ENCODE assay signal across 12 cellular contexts in genomic region chr5:133341296-133341695, GRCh38.
"Had no signal": no experiment of that assay in that cellular context is flagged by ENCODE, and none has a peak within 500 bp of the region (broad histone marks: within the 10 kb centered on the region; RNA-seq: fewer than 3 reads in every experiment).

No MANE protein-coding gene starts in this region.

- H3K27me3 ChIP-seq: gastroesophageal sphincter, heart left ventricle, left lung, pancreas, right lobe of liver, transverse colon, vagina had no signal

- DNase-seq: caudate nucleus; heart left ventricle; left lung; pancreas; right lobe of liver; small intestine; stimulated activated CD4-positive, alpha-beta T cell treated with anti-CD3 and anti-CD28 coated beads, Interleukin-15, amount 100 ng/mL, for 24 hours; T-cell; transverse colon had no signal

- H3K27ac ChIP-seq: gastroesophageal sphincter, heart left ventricle, left lung, pancreas, right lobe of liver, transverse colon, vagina had no signal

- H3K9me3 ChIP-seq: gastroesophageal sphincter, heart left ventricle, left lung, pancreas, right lobe of liver, transverse colon, vagina had no signal

- H3K4me3 ChIP-seq: gastroesophageal sphincter, heart left ventricle, left lung, lung, pancreas, right lobe of liver, transverse colon, vagina had no signal

- H3K4me1 ChIP-seq: gastroesophageal sphincter, heart left ventricle, left lung, pancreas, right lobe of liver, vagina had no signal

- H3K36me3 ChIP-seq: gastroesophageal sphincter, heart left ventricle, left lung, pancreas, right lobe of liver, transverse colon, vagina had no signal
